1 cellular context compared by ENCODE assay signal in the genomic region with DNA sequence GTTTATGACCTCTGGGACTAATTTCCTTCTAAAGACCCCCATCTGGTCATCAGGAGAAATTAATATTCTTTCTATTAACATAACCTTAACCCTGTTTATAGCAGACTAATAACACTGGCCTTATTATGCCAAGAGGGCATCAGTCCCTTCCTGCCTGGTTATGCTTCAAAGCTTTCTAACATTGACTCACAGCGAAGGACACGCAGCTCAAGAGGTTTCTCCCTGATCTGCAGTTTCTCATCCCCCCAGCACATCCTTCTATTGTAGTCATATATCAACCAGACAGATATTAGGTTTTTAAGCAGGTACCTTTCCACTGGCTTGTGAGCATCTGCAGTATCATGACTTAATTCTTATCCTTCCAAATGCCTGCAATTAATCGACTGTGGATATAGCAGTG.
TF ChIP-seq lines count a peak whose summit lies in the region.

No MANE protein-coding gene starts in this region.

TF ChIP-seq in SK-N-SH treated with all-trans-retinoic acid at 6 μM for 48 hours, 23 proteins besides CTCF, POLR2A, EP300 and RAD21 (continued from another document):
- TF ChIP-seq TSHZ2 (CRISPR knock-in tag; IDR thresholded peaks at IDR 0.05) (no peak), PPARA (CRISPR knock-in tag; IDR thresholded peaks at IDR 0.05; ENCODE audit: borderline replicate concordance) (no peak), CSDC2 (CRISPR knock-in tag; IDR thresholded peaks at IDR 0.05) (no peak)
